9 cellular contexts compared by ENCODE assay signal in genomic region chr3:184524981-184525336, GRCh38. TPM values are rescaled to one million over a fixed set of nuclear protein-coding genes. Genes with fewer than 3 reads are reported as not detected.
DNase-seq lines count a peak whose midpoint lies in the region; FAIRE-seq lines count a peak whose summit lies in the region.
"Had no signal": no experiment of that assay in that cellular context is flagged by ENCODE, and none has a peak within 500 bp of the region (broad histone marks: within the 10 kb centered on the region; RNA-seq: fewer than 3 reads in every experiment).

No MANE protein-coding gene starts in this region.

- H3K27me3 ChIP-seq in esophagus (ENCODE audit: control insufficient read depth in 1 of 2, insufficient read depth in 2 of 2, low read length in 2 of 2) (peaks cover 0 to 3% of the 10 kb centered on the region in 2 donors), neuronal stem cell (ENCODE audit: control insufficient read depth in 3 of 3, insufficient read depth in 3 of 3, low read depth in 1 of 3, low read length in 3 of 3) (peaks cover 0 to 67% (median 0%) of the 10 kb centered on the region in 3 experiments)

- H3K79me1 ChIP-seq in neuronal stem cell (ENCODE audit: low read depth, low read length): no peaks in the 10 kb centered on the region

- H3K4me2 ChIP-seq in neuronal stem cell (ENCODE audit: insufficient read depth, low read length, poor library complexity, severe bottlenecking): peak overlapping the region; percentile 92

- H4K8ac ChIP-seq in neuronal stem cell (ENCODE audit: low read depth, low read length): no peak overlapping the region

- H3K14ac ChIP-seq in neuronal stem cell (ENCODE audit: low read length): no peak overlapping the region

- no peak overlapping the region for H2BK120ac ChIP-seq in neuronal stem cell (ENCODE audit: low read depth, low read length)

- H3K4ac ChIP-seq in neuronal stem cell (ENCODE audit: low read length): no peak overlapping the region

- H3K36me3 ChIP-seq in esophagus (ENCODE audit: control insufficient read depth in 2 of 2, insufficient read depth in 2 of 2, low read length in 1 of 2): no peaks in the 10 kb centered on the region
- no peaks in the 10 kb centered on the region for H3K36me3 ChIP-seq in neuronal stem cell (replicated peaks in 1 of 2; ENCODE audit: control insufficient read depth in 2 of 2, insufficient read depth in 2 of 2, low read length in 2 of 2)

- H3K27ac ChIP-seq in esophagus (ENCODE audit: low read depth in 2 of 2, low read length in 1 of 2) (no peak overlapping the region), neuronal stem cell (replicated peaks; ENCODE audit: low read length) (no peak overlapping the region)
- H3K27ac ChIP-seq: 22Rv1 had no signal

- peak overlapping the region; percentile 96 for H3K18ac ChIP-seq in neuronal stem cell (ENCODE audit: low read length)

- peak overlapping the region; percentile 92 for H2BK12ac ChIP-seq in neuronal stem cell (ENCODE audit: low read length)

- H2BK5ac ChIP-seq in neuronal stem cell (ENCODE audit: low read length): no peak overlapping the region

- no peak for FAIRE-seq in GM19239 (lab: Jason Lieb, UNC)

- H2BK15ac ChIP-seq in neuronal stem cell (ENCODE audit: low read length): peak overlapping the region; percentile 32

- peak overlapping the region; percentile 95 for H2AFZ ChIP-seq in neuronal stem cell (ENCODE audit: low read length)

- DNase-seq in DMS 273 (lab: John Stamatoyannopoulos, UW; ENCODE audit: unreplicated experiment) (peak; percentile 49), DMS 273 treated with DMSO at 0.1 percent for 48 hours (lab: John Stamatoyannopoulos, UW) (no peak), UCSD-AML1 (lab: John Stamatoyannopoulos, UW; ENCODE audit: unreplicated experiment) (peak; percentile 73), neuronal stem cell (ENCODE audit: low spot score) (no peak), HT-29 (ENCODE audit: low spot score) (no peak), SHP77 (lab: John Stamatoyannopoulos, UW) (no peak), GM19239 (ENCODE audit: insufficient read length, low spot score) (no peak)

- H3K9me3 ChIP-seq in esophagus (ENCODE audit: control insufficient read depth in 2 of 2, insufficient read depth in 1 of 2, low read depth in 1 of 2, low read length in 1 of 2) (no peaks in the 10 kb centered on the region), neuronal stem cell (replicated peaks in 1 of 2; ENCODE audit: control insufficient read depth in 2 of 2, insufficient read depth in 1 of 2, low read depth in 1 of 2, low read length in 2 of 2) (no peaks in the 10 kb centered on the region)

- peak overlapping the region; percentile 78 for H3K9ac ChIP-seq in neuronal stem cell (ENCODE audit: low read depth, low read length, poor library complexity)

- no peak overlapping the region for H2AK5ac ChIP-seq in neuronal stem cell (ENCODE audit: low read depth, low read length)

- 1 to 2% methylated on average over 7 of the region's 7 CpGs for WGBS in esophagus, 2 donors
- WGBS in neuronal stem cell (ENCODE audit: extremely low coverage in 2 of 2, insufficient read length in 2 of 2, insufficient replicate concordance in 1 of 2), 2 donors: no CpG with 5 or more reads among the region's 7 CpGs

- peak overlapping the region; percentile 34 to 58 for H3K4me3 ChIP-seq in esophagus (ENCODE audit: low read depth in 1 of 2, low read length in 2 of 2)
- peak overlapping the region; percentile 41 to 73 for H3K4me3 ChIP-seq in neuronal stem cell (ENCODE audit: low read length in 2 of 2)

- no peak overlapping the region for H3K23ac ChIP-seq in neuronal stem cell (ENCODE audit: low read depth, low read length, poor library complexity)

- H3K4me1 ChIP-seq in esophagus (ENCODE audit: control insufficient read depth in 2 of 2, insufficient read depth in 2 of 2, low read length in 1 of 2) (peaks cover 0 to 3% of the 10 kb centered on the region in 2 donors), neuronal stem cell (ENCODE audit: control insufficient read depth in 2 of 2, insufficient read depth in 1 of 2, low read depth in 1 of 2, low read length in 2 of 2) (peaks cover 1 to 9% of the 10 kb centered on the region in 2 donors)

- H4K91ac ChIP-seq in neuronal stem cell (ENCODE audit: low read depth, low read length, poor library complexity): no peak overlapping the region

RNA-seq across cellular contexts. Expression of gene EPHB3, which starts 36.6 kb away (rescaled TPM):
- polyA plus RNA-seq in esophagus: 10 to 100 TPM; 24.6 to 27.7 TPM
- 3.8 TPM for polyA plus RNA-seq in neuronal stem cell (2013, experiment 1 of 2)
- polyA plus RNA-seq in neuronal stem cell (2013, experiment 2 of 2): 4.3 TPM
- total RNA-seq in HT-29 (2014; rRNA removed; shearing (Covaris generic)): 29.4 and 30.5 TPM in 2 replicates

Comparison
In these comparisons a context has a peak if more than half of its experiments do, and no peak if none do; other contexts are left out.
1. DNase-seq: peak in DMS 273 (single experiment) and UCSD-AML1 (single experiment); none in DMS 273 treated with DMSO at 0.1 percent for 48 hours (single experiment), neuronal stem cell (single experiment), HT-29 (single experiment), SHP77 (0 of 2) and GM19239 (single experiment).